8 cellular contexts compared by ENCODE assay signal in genomic region chr7:72924748-72925545, GRCh38. TPM values are rescaled to one million over a fixed set of nuclear protein-coding genes. Genes with fewer than 3 reads are reported as not detected.
DNase-seq lines count a peak whose midpoint lies in the region; ATAC-seq and TF ChIP-seq lines count a peak whose summit lies in the region.

Gene POM121, plus strand, starts transcription at chr7:72925095. Its CDS starts 27 bp downstream, at chr7:72925122.

- TF ChIP-seq CTCF in GM12864 (IDR thresholded peaks at IDR 0.05; ENCODE audit: low read depth, low read length, missing control alignments) = no peak
- no peak for TF ChIP-seq CTCF in cardiac muscle cell (IDR thresholded peaks at IDR 0.05; ENCODE audit: low read depth, low read length)
- no peak for TF ChIP-seq CTCF in transverse colon (IDR thresholded peaks at IDR 0.05)

- H3K27me3 ChIP-seq in cardiac muscle cell = no peaks in the 10 kb centered on the region
- no peaks in the 10 kb centered on the region for H3K27me3 ChIP-seq in transverse colon

- peak; percentile 71 for ATAC-seq in HG02610 (IDR thresholded peaks at IDR 0.05; ENCODE audit: unreplicated experiment)

- in situ Hi-C loops in transverse colon (cut with MboI; ENCODE audit: low pct_ligation_motif_present in 1 of 4, low pct_unique_long_range_greater_than_20kb in 1 of 4, low sequenced_read_pairs in 3 of 4) = no loop called here

- H3K4me1 ChIP-seq in cardiac muscle cell (ENCODE audit: low read depth) (peaks cover 5% of the 10 kb centered on the region), transverse colon (peaks cover 13 to 20% (median 18%) of the 10 kb centered on the region in 4 donors)

- intact Hi-C loops in transverse colon (cut with DNase I; ENCODE audit: low total_unique reads) = no loop called here

- H3K4me3 ChIP-seq in GM12864 (ENCODE audit: low read depth, low read length) (peak within 1 kb of the TSS; percentile 77), cardiac muscle cell (peak within 1 kb of the TSS; percentile 55), transverse colon (peak within 1 kb of the TSS; percentile 64 to 87 (median 75))

- peak within 1 kb of the TSS; percentile 98 for H3K27ac ChIP-seq in cardiac muscle cell
- H3K27ac ChIP-seq in transverse colon = peak within 1 kb of the TSS; percentile 88 to 94 (median 94)

- TF ChIP-seq EP300 in transverse colon (IDR thresholded peaks at IDR 0.05; ENCODE audit: low read depth) = no peak

- peaks cover 35% of the 10 kb centered on the region for H3K36me3 ChIP-seq in cardiac muscle cell
- peaks cover 0 to 30% (median 13%) of the 10 kb centered on the region in 4 donors for H3K36me3 ChIP-seq in transverse colon

- TF ChIP-seq POLR2A in transverse colon (IDR thresholded peaks at IDR 0.05) = peak; percentile 58

- DNase-seq in GM12864 (ENCODE audit: low read depth) (peak; percentile 53), NCI-H1092 (lab: John Stamatoyannopoulos, UW) (peak; percentile 86), SW 1271 (lab: John Stamatoyannopoulos, UW) (peak; percentile 34 to 70), cardiac muscle cell (ENCODE audit: low read depth in 1 of 2, low spot score in 1 of 2) (peak; percentile 89 to 93), pons (ENCODE audit: low spot score) (peak; percentile 69), transverse colon (peak; percentile 86)
- peak; percentile 59 for DNase-seq in activated naive CD8-positive, alpha-beta T cell treated with anti-CD3 and anti-CD28 coated beads, Interleukin-2, amount 50 U/mL, for 16 hours (ENCODE audit: low read depth, low spot score)

- WGBS in transverse colon (ENCODE audit: low coverage in 1 of 2), 2 donors = 0% methylated on average over 57 of the region's 91 CpGs; no CpG with 5 or more reads in 1 of the 2 donors

- H3K9me3 ChIP-seq in cardiac muscle cell (ENCODE audit: low read depth) (no peaks in the 10 kb centered on the region), transverse colon (no peaks in the 10 kb centered on the region)

RNA-seq across cellular contexts. Expression of gene POM121, which starts in this region (rescaled TPM):
- total RNA-seq in cardiac muscle cell = 9.5 and 16.1 TPM in 2 replicates
- 16.6 and 18.3 TPM in 2 replicates for polyA plus RNA-seq in cardiac muscle cell
- 10 to 100 TPM; 17.1 to 49.0 (median 23.6) TPM for total RNA-seq in transverse colon

Comparison
In these comparisons a context has a peak if more than half of its experiments do, and no peak if none do; other contexts are left out.
1. Peak in every context shown above with its lines: DNase-seq, ATAC-seq, H3K4me3 ChIP-seq and H3K27ac ChIP-seq.